ENCODE assay signal across 20 cellular contexts in genomic region chrX:113675278-113675677, GRCh38.
A peak's percentile ranks its signal among the peaks of the same experiment; 100 is the strongest.
DNase-seq lines count a peak whose midpoint lies in the region; ATAC-seq and TF ChIP-seq lines count a peak whose summit lies in the region.
"Had no signal": no experiment of that assay in that cellular context is flagged by ENCODE, and none has a peak within 500 bp of the region (broad histone marks: within the 10 kb centered on the region; RNA-seq: fewer than 3 reads in every experiment).

No MANE protein-coding gene starts in this region.

- no peaks in the 10 kb centered on the region for H3K36me3 ChIP-seq in GM23248 (ENCODE audit: low read depth)
- no peaks in the 10 kb centered on the region for H3K36me3 ChIP-seq in CD8-positive, alpha-beta memory T cell (ENCODE audit: insufficient read depth, low read length)

- no peaks in the 10 kb centered on the region for H4K20me1 ChIP-seq in GM23248 (ENCODE audit: insufficient read depth)

- CTCF ChIA-PET in CD8-positive, alpha-beta memory T cell (lab: Charles Lee), result no interaction called here

- no peaks in the 10 kb centered on the region; the same call in 1 of the 2 replicates for H3K4me1 ChIP-seq in GM23248 (ENCODE audit: insufficient read depth)
- H3K4me1 ChIP-seq in CD8-positive, alpha-beta memory T cell (ENCODE audit: insufficient read depth, low read length), result no peaks in the 10 kb centered on the region

- H3K4me3 Mint-ChIP-seq in CD8-positive, alpha-beta memory T cell, result no peak overlapping the region
- no peak overlapping the region for H3K4me3 Mint-ChIP-seq in mesothelial cell of epicardium
- H3K4me3 Mint-ChIP-seq: B cell, GM23338 had no signal

- H3K4me1 Mint-ChIP-seq in CD8-positive, alpha-beta memory T cell, result no peaks in the 10 kb centered on the region
- peaks cover 4% of the 10 kb centered on the region for H3K4me1 Mint-ChIP-seq in mesothelial cell of epicardium
- H3K4me1 Mint-ChIP-seq: B cell had no signal

- WGBS in GM23248 (ENCODE audit: low coverage in 1 of 2, low lambda C conversion rate in 2 of 2, missing lambda C conversion rate in 2 of 2), 2 experiments, result 9 to 19% methylated on average over 1 of the region's 1 CpG

- POLR2A ChIA-PET in CD8-positive, alpha-beta memory T cell (lab: Charles Lee), result no interaction called here

- DNase-seq in GM23248 (peak; percentile 63), amniotic epithelial cell (ENCODE audit: low read depth) (peak; percentile 22), fibroblast of mammary gland (ENCODE audit: low read depth) (peak; percentile 13), NCI-H2029 treated with DMSO at 0.1 percent for 48 hours (lab: John Stamatoyannopoulos, UW) (no peak), mesothelial cell of epicardium (ENCODE audit: low spot score in 2 of 2, unreplicated experiment in 2 of 2) (no peak)
- DNase-seq in CD8-positive, alpha-beta memory T cell, result no peak
- DNase-seq: ACHN, COR-L47, DMS 273 treated with DMSO at 0.1 percent for 48 hours, DND-41, NCI-H1694 treated with DMSO at 0.1 percent for 48 hours, NCI-H2227 treated with DMSO at 0.1 percent for 48 hours, NCI-H524, NCI-H82, OCI-M1, SHP77 treated with DMSO at 0.1 percent for 48 hours, SK-N-SH had no signal

- H3K79me2 ChIP-seq in GM23248 (ENCODE audit: insufficient read depth), result no peaks in the 10 kb centered on the region

- H3K9me2 ChIP-seq in GM23248 (ENCODE audit: insufficient read depth), result no peaks in the 10 kb centered on the region
- H3K9me2 ChIP-seq: SK-N-SH had no signal

- H3K27ac ChIP-seq in GM23248, result no peak overlapping the region
- H3K27ac ChIP-seq in CD8-positive, alpha-beta memory T cell (ENCODE audit: low read depth, low read length), result no peak overlapping the region

- ATAC-seq in HG03342 (IDR thresholded peaks at IDR 0.05; ENCODE audit: unreplicated experiment), result no peak
- ATAC-seq: GM23338 had no signal

- H3K27ac Mint-ChIP-seq in CD8-positive, alpha-beta memory T cell, result no peak overlapping the region
- no peak overlapping the region for H3K27ac Mint-ChIP-seq in mesothelial cell of epicardium
- H3K27ac Mint-ChIP-seq: B cell, GM23338 had no signal

- peaks cover 0 to 12% (median 0%) of the 10 kb centered on the region in 5 donors for H3K9me3 Mint-ChIP-seq in CD8-positive, alpha-beta memory T cell
- H3K9me3 Mint-ChIP-seq in mesothelial cell of epicardium, result no peaks in the 10 kb centered on the region
- H3K9me3 Mint-ChIP-seq: GM23338 had no signal

- no peak overlapping the region for H2AFZ ChIP-seq in GM23248
- H2AFZ ChIP-seq: GM23338 had no signal

- no peak overlapping the region for H3K4me3 ChIP-seq in GM23248
- H3K4me3 ChIP-seq in fibroblast of mammary gland (ENCODE audit: control insufficient read depth, low read depth, low read length), result no peak overlapping the region
- no peak overlapping the region for H3K4me3 ChIP-seq in CD8-positive, alpha-beta memory T cell (ENCODE audit: low read length)
- H3K4me3 ChIP-seq: GM23338 had no signal

- no peaks in the 10 kb centered on the region for H3F3A ChIP-seq in GM23248 (ENCODE audit: insufficient read depth)

- no peaks in the 10 kb centered on the region for H3K36me3 Mint-ChIP-seq in CD8-positive, alpha-beta memory T cell
- no peaks in the 10 kb centered on the region for H3K36me3 Mint-ChIP-seq in mesothelial cell of epicardium

- in situ Hi-C loops in GM23248 (cut with MboI), result no loop called here

- no peaks in the 10 kb centered on the region for H3K9me3 ChIP-seq in GM23248 (ENCODE audit: low read depth)
- no peaks in the 10 kb centered on the region for H3K9me3 ChIP-seq in CD8-positive, alpha-beta memory T cell (ENCODE audit: low read length)
- H3K9me3 ChIP-seq: SK-N-SH had no signal

- no peak for TF ChIP-seq CTCF in fibroblast of mammary gland (conservative IDR thresholded peaks at IDR 0.05; ENCODE audit: control insufficient read depth, insufficient read depth, low read depth, low read length)
- TF ChIP-seq CTCF in mesothelial cell of epicardium (IDR thresholded peaks at IDR 0.05; ENCODE audit: unreplicated experiment), result no peak

- no peaks in the 10 kb centered on the region for H3K27me3 ChIP-seq in GM23248 (replicated peaks; ENCODE audit: insufficient read depth)
- H3K27me3 ChIP-seq in CD8-positive, alpha-beta memory T cell (ENCODE audit: insufficient read depth, low read length, poor library complexity, severe bottlenecking), result no peaks in the 10 kb centered on the region

- H3K27me3 Mint-ChIP-seq in CD8-positive, alpha-beta memory T cell, result peaks cover 0 to 5% of the 10 kb centered on the region in 2 donors
- H3K27me3 Mint-ChIP-seq in mesothelial cell of epicardium (ENCODE audit: low read depth), result no peaks in the 10 kb centered on the region
- H3K27me3 Mint-ChIP-seq: B cell had no signal

- H3K4me2 ChIP-seq in GM23248 (ENCODE audit: unreplicated experiment), result no peak overlapping the region
- H3K4me2 ChIP-seq: GM23338, SK-N-SH had no signal

- no peak overlapping the region for H3K9ac ChIP-seq in GM23248
- H3K9ac ChIP-seq: SK-N-SH had no signal

Comparison
In these comparisons a context has a peak if more than half of its experiments do, and no peak if none do; other contexts are left out.
1. DNase-seq: peak in GM23248 (single experiment), amniotic epithelial cell (single experiment) and fibroblast of mammary gland (single experiment); none in NCI-H2029 treated with DMSO at 0.1 percent for 48 hours (single experiment), CD8-positive, alpha-beta memory T cell (0 of 5) and mesothelial cell of epicardium (0 of 2).